In the genomic region with DNA sequence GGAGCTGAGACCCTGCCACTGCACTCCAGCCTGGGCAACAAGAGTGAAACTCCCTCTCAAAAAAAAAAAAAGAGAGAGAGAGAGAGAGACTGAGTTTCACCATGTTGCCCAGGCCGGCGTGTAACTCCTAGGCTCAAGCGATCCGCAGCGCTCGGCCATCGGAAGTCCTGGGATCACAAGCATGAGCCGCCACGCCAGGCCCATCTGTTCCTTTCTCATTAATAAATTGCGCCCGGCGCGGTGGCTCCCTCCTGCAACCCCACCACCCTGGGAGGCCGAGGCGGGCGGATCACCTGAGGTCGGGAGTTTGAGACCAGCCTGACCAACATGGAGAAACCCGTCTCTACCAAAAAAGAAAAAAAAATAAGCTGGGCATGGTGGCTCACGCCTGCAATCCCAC, we compare ENCODE assay signal across 7 cellular contexts. TPM values are rescaled to one million over a fixed set of nuclear protein-coding genes. Genes with fewer than 3 reads are reported as not detected.
"Had no signal": no experiment of that assay in that cellular context is flagged by ENCODE, and none has a peak within 500 bp of the region (broad histone marks: within the 10 kb centered on the region; RNA-seq: fewer than 3 reads in every experiment).

No MANE protein-coding gene starts in this region.

RNA-seq across cellular contexts. Expression of a gene that starts 39.0 kb away (rescaled TPM):
- total RNA-seq: GM23248, GM23338, H1, H4, H7, H9, HFFc6 had no signal
